In genomic region chr7:47743898-47744612, GRCh38 we compare ENCODE assay signal across 18 cellular contexts.
DNase-seq lines count a peak whose midpoint lies in the region; ATAC-seq, FAIRE-seq and TF ChIP-seq lines count a peak whose summit lies in the region.
"Had no signal": no experiment of that assay in that cellular context is flagged by ENCODE, and none has a peak within 500 bp of the region (broad histone marks: within the 10 kb centered on the region; RNA-seq: fewer than 3 reads in every experiment).

No MANE protein-coding gene starts in this region.

- H2AFZ ChIP-seq in endothelial cell of umbilical vein (ENCODE audit: low read depth, low read length) (peak overlapping the region; percentile 82), neural progenitor cell (replicated peaks) (peak overlapping the region; percentile 76)

- H3K4me1 ChIP-seq in cardiac muscle cell (ENCODE audit: low read depth) (no peaks in the 10 kb centered on the region), left ventricle myocardium inferior (no peaks in the 10 kb centered on the region), endothelial cell of umbilical vein (ENCODE audit: control insufficient read depth, extremely low read depth, insufficient read depth, low read length) (peaks cover 7% of the 10 kb centered on the region), neural progenitor cell (peaks cover 21% of the 10 kb centered on the region)
- H3K4me1 ChIP-seq: adrenal gland, tibial nerve had no signal

- H3K4me3 Mint-ChIP-seq in neural progenitor cell: peak overlapping the region; percentile 18
- H3K4me3 Mint-ChIP-seq: dendritic cell treated with granulocyte-macrophage colony-stimulating factor and Interleukin-4, amounts not matched to agents 40 ng/mL and 50 ng/mL, for 4 days; memory B cell had no signal

- no TSS peak for BruUV-seq in endothelial cell of umbilical vein (replicated peaks; lab: Mats Ljungman, UMichigan)

- no peaks in the 10 kb centered on the region for H3K9me3 Mint-ChIP-seq in neural progenitor cell
- H3K9me3 Mint-ChIP-seq: dendritic cell treated with granulocyte-macrophage colony-stimulating factor and Interleukin-4, amounts not matched to agents 40 ng/mL and 50 ng/mL, for 4 days; memory B cell had no signal

- H3K4me1 Mint-ChIP-seq in neural progenitor cell: peaks cover 33% of the 10 kb centered on the region

- TF ChIP-seq POLR2A in endothelial cell of umbilical vein (IDR thresholded peaks at IDR 0.05; ENCODE audit: low read depth, low read length): no peak
- no peak for TF ChIP-seq POLR2A in GM18505 (IDR thresholded peaks at IDR 0.05; ENCODE audit: borderline replicate concordance, extremely low read depth, insufficient read depth, insufficient read length)

- ATAC-seq in GM19351 (IDR thresholded peaks at IDR 0.05; ENCODE audit: unreplicated experiment) (no peak), GM18505 (IDR thresholded peaks at IDR 0.05; ENCODE audit: unreplicated experiment) (no peak)

- CTCF ChIA-PET in endothelial cell of umbilical vein (lab: Charles Lee): interaction anchor here (0.8 to 1.7 kb wide), 10 partner anchors 12 to 478 kb away, joined by 3 to 7 read pairs (median 4); no protein-coding TSS in a partner anchor

- H3K27ac Mint-ChIP-seq in neural progenitor cell: peak overlapping the region; percentile 22
- H3K27ac Mint-ChIP-seq: dendritic cell treated with granulocyte-macrophage colony-stimulating factor and Interleukin-4, amounts not matched to agents 40 ng/mL and 50 ng/mL, for 4 days; memory B cell had no signal

- peak; percentile 15 for FAIRE-seq in endothelial cell of umbilical vein (lab: Jason Lieb, UNC)
- FAIRE-seq: A204.1, HTR-8/SVneo had no signal

- no peak overlapping the region for H3K9ac ChIP-seq in endothelial cell of umbilical vein (replicated peaks; ENCODE audit: extremely low read depth, insufficient read depth, low read length)
- H3K9ac ChIP-seq in neural progenitor cell: no peak overlapping the region

- peak overlapping the region; percentile 23 for H3K4me2 ChIP-seq in endothelial cell of umbilical vein (ENCODE audit: insufficient read depth, low read length)
- peak overlapping the region; percentile 2 for H3K4me2 ChIP-seq in neural progenitor cell

- no peaks in the 10 kb centered on the region for H3F3A ChIP-seq in neural progenitor cell (ENCODE audit: low read depth)

- DNase-seq in cardiac muscle cell (ENCODE audit: low read depth in 1 of 2, low spot score in 1 of 2) (peak; percentile 39 to 43), left ventricle myocardium inferior (no peak), endothelial cell of umbilical vein (ENCODE audit: low read depth, low spot score) (peak; percentile 56), neural progenitor cell (ENCODE audit: low spot score) (peak; percentile 60), NCI-H128 (lab: John Stamatoyannopoulos, UW; ENCODE audit: unreplicated experiment) (no peak), nucleus accumbens (lab: John Stamatoyannopoulos, UW) (no peak)
- DNase-seq: activated CD4-positive, alpha-beta T cell treated with anti-CD3 and anti-CD28 coated beads for 4 hours; activated T-cell treated with anti-CD3 and anti-CD28 coated beads, Interleukin-2, amount 50 U/mL, for 48 hours; stimulated activated CD4-positive, alpha-beta T cell treated with anti-CD3 and anti-CD28 coated beads, Interleukin-2, amount 100 ng/mL, for 24 hours; stimulated activated CD8-positive, alpha-beta memory T cell treated with anti-CD3 and anti-CD28 coated beads, Interleukin-4, amount 100 ng/mL, for 48 hours had no signal

- H3K36me3 Mint-ChIP-seq in neural progenitor cell: no peaks in the 10 kb centered on the region
- H3K36me3 Mint-ChIP-seq: memory B cell had no signal

- H4K20me1 ChIP-seq in endothelial cell of umbilical vein (replicated peaks; ENCODE audit: control insufficient read depth, extremely low read depth, insufficient read depth, low read length) (no peaks in the 10 kb centered on the region), neural progenitor cell (ENCODE audit: low read depth) (no peaks in the 10 kb centered on the region)

- POLR2A ChIA-PET in endothelial cell of umbilical vein (lab: Charles Lee): no interaction called here

- peaks cover 2% of the 10 kb centered on the region for H3K27me3 Mint-ChIP-seq in neural progenitor cell (ENCODE audit: insufficient read depth, low read depth)

- H3K27ac ChIP-seq in cardiac muscle cell (no peak overlapping the region), left ventricle myocardium inferior (replicated peaks) (no peak overlapping the region), endothelial cell of umbilical vein (ENCODE audit: insufficient read depth, low read depth, low read length) (no peak overlapping the region), neural progenitor cell (no peak overlapping the region)
- H3K27ac ChIP-seq: tibial nerve had no signal

- H3K27me3 ChIP-seq in cardiac muscle cell (no peaks in the 10 kb centered on the region), left ventricle myocardium inferior (ENCODE audit: low read depth) (peaks cover 4% of the 10 kb centered on the region), endothelial cell of umbilical vein (ENCODE audit: control insufficient read depth in 2 of 2, insufficient read depth in 2 of 2, low read length in 2 of 2) (no peaks in the 10 kb centered on the region), neural progenitor cell (no peaks in the 10 kb centered on the region)
- H3K27me3 ChIP-seq: adrenal gland, tibial nerve had no signal

- H3K9me1 ChIP-seq in endothelial cell of umbilical vein (replicated peaks; ENCODE audit: control insufficient read depth, extremely low read depth, insufficient read depth, low read length): no peaks in the 10 kb centered on the region

- H3K36me3 ChIP-seq in cardiac muscle cell: no peaks in the 10 kb centered on the region
- H3K36me3 ChIP-seq in left ventricle myocardium inferior: no peaks in the 10 kb centered on the region
- no peaks in the 10 kb centered on the region for H3K36me3 ChIP-seq in endothelial cell of umbilical vein (ENCODE audit: control insufficient read depth in 2 of 2, extremely low read depth in 1 of 2, insufficient read depth in 2 of 2, low read length in 2 of 2)
- H3K36me3 ChIP-seq in neural progenitor cell: no peaks in the 10 kb centered on the region
- H3K36me3 ChIP-seq: adrenal gland, tibial nerve had no signal

- H3K79me2 ChIP-seq in endothelial cell of umbilical vein (ENCODE audit: control insufficient read depth, insufficient read depth, low read length) (no peaks in the 10 kb centered on the region), neural progenitor cell (ENCODE audit: low read depth) (no peaks in the 10 kb centered on the region)

- intact Hi-C loops in left ventricle myocardium inferior (cut with micrococcal nuclease) (no loop called here), endothelial cell of umbilical vein (cut with micrococcal nuclease) (loop anchor here (2.0 kb wide), 1 partner anchor 15 kb away; no protein-coding TSS in a partner anchor)

- no peak overlapping the region for H3K4me3 ChIP-seq in cardiac muscle cell
- H3K4me3 ChIP-seq in left ventricle myocardium inferior: no peak overlapping the region
- H3K4me3 ChIP-seq in endothelial cell of umbilical vein (replicated peaks in 1 of 3; ENCODE audit: insufficient read depth in 1 of 3, low read depth in 1 of 3, low read length in 3 of 3): no peak overlapping the region
- H3K4me3 ChIP-seq in neural progenitor cell: no peak overlapping the region
- H3K4me3 ChIP-seq: adrenal gland, tibial nerve had no signal

- H3K9me3 ChIP-seq in cardiac muscle cell (ENCODE audit: low read depth) (no peaks in the 10 kb centered on the region), left ventricle myocardium inferior (replicated peaks) (no peaks in the 10 kb centered on the region), endothelial cell of umbilical vein (replicated peaks; ENCODE audit: control insufficient read depth, insufficient read depth, low read length) (no peaks in the 10 kb centered on the region), neural progenitor cell (ENCODE audit: low read depth) (no peaks in the 10 kb centered on the region)
- H3K9me3 ChIP-seq: adrenal gland, tibial nerve had no signal

- dilution Hi-C loops in endothelial cell of umbilical vein (cut with MboI; ENCODE audit: extremely low pct_ligation_motif_present, low sequenced_read_pairs): no loop called here

- TF ChIP-seq CTCF in cardiac muscle cell (IDR thresholded peaks at IDR 0.05; ENCODE audit: low read depth, low read length): no peak
- no peak for TF ChIP-seq CTCF in left ventricle myocardium inferior (IDR thresholded peaks at IDR 0.05; ENCODE audit: borderline replicate concordance)
- no peak for TF ChIP-seq CTCF in endothelial cell of umbilical vein (IDR thresholded peaks at IDR 0.05; ENCODE audit: extremely low read depth in 1 of 2, insufficient read depth in 1 of 2, low read depth in 1 of 2, low read length in 2 of 2)
- TF ChIP-seq CTCF in neural progenitor cell (IDR thresholded peaks at IDR 0.05): no peak

TF ChIP-seq in endothelial cell of umbilical vein, 7 proteins besides CTCF, POLR2A, EP300 and RAD21:
- TF ChIP-seq JUN (IDR thresholded peaks at IDR 0.05; ENCODE audit: borderline replicate concordance, insufficient read depth, insufficient read length, low read depth): no peak
- peak; percentile 16 for TF ChIP-seq MAX (IDR thresholded peaks at IDR 0.05; ENCODE audit: insufficient read depth, insufficient read length)

Comparison
In these comparisons a context has a peak if more than half of its experiments do, and no peak if none do; other contexts are left out.
1. DNase-seq: peak in cardiac muscle cell (2 of 2), endothelial cell of umbilical vein (single experiment) and neural progenitor cell (single experiment); none in left ventricle myocardium inferior (single experiment), NCI-H128 (single experiment) and nucleus accumbens (0 of 56).